ENCODE assay signal across 28 cellular contexts in the genomic region with DNA sequence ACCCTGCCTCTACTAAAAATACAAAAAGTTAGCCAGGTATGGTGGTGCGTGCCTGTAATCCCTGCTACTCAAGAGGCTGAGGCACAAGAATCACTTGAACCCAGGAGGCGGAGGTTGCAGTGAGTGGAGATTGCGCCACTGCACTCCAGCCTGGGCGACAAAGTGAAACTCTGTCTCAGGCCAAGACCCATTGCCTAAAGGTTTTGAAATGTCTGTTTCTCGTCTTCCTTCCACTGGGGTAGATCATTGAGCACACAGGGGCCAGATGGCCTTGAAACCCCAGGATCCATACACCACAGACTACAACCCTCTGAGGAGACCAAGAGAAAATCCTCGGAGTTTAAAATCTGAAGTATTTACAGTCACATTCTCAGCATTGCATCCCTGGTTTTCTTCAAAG.
"Had no signal": no experiment of that assay in that cellular context is flagged by ENCODE, and none has a peak within 500 bp of the region (broad histone marks: within the 10 kb centered on the region; RNA-seq: fewer than 3 reads in every experiment).

No MANE protein-coding gene starts in this region.

- H3K36me3 ChIP-seq: brain microvascular endothelial cell, cardiac muscle cell, WERI-Rb-1 had no signal

- H3K27ac Mint-ChIP-seq: activated CD4-positive, alpha-beta memory T cell treated with anti-CD3 and anti-CD28 coated beads, Interleukin-2, amount 10 ng/mL, durations not matched to agents 7 days and 5 days; activated CD4-positive, alpha-beta T cell treated with anti-CD3 and anti-CD28 coated beads for 36 hours; activated naive CD4-positive, alpha-beta T cell treated with anti-CD3 and anti-CD28 coated beads, Interleukin-2, amount 10 ng/mL, durations not matched to agents 7 days and 5 days; activated naive CD8-positive, alpha-beta T cell treated with anti-CD3 and anti-CD28 coated beads for 36 hours; activated T-helper 2 cell treated with anti-CD3 and anti-CD28 coated beads, Interferon-gamma antibody, Interleukin-2, Interleukin-4, amounts not matched to agents 10 μg/mL and 5 μg/mL and 100 μg/mL, durations not matched to agents 14 hours and 24 hours and 36 hours; IgD-negative memory B cell; T-cell had no signal

- H3K27me3 ChIP-seq: brain microvascular endothelial cell had no signal

- H3K36me3 Mint-ChIP-seq: activated naive CD4-positive, alpha-beta T cell treated with anti-CD3 and anti-CD28 coated beads, Interleukin-2, amount 10 ng/mL, durations not matched to agents 7 days and 5 days; activated naive CD8-positive, alpha-beta T cell treated with anti-CD3 and anti-CD28 coated beads for 36 hours; IgD-negative memory B cell; T-cell had no signal

- DNase-seq: activated CD4-positive, alpha-beta memory T cell treated with anti-CD3 and anti-CD28 coated beads, Interleukin-2, amount 10 ng/mL, durations not matched to agents 7 days and 5 days; activated CD4-positive, alpha-beta T cell treated with anti-CD3 and anti-CD28 coated beads for 36 hours; activated CD4-positive, alpha-beta T cell treated with anti-CD3 and anti-CD28 coated beads, Interleukin-2, amount 50 U/mL, for 1 hour; activated gamma-delta T cell treated with Interleukin-2 at 50 U/mL for 16 hours; activated naive CD4-positive, alpha-beta T cell treated with anti-CD3 and anti-CD28 coated beads, Interleukin-2, amount 10 ng/mL, durations not matched to agents 7 days and 5 days; activated naive CD8-positive, alpha-beta T cell treated with anti-CD3 and anti-CD28 coated beads for 36 hours; activated T-cell treated with anti-CD3 and anti-CD28 coated beads for 4 hours; activated T-cell treated with anti-CD3 and anti-CD28 coated beads, Interleukin-2, amount 50 U/mL, for 48 hours; brain microvascular endothelial cell; KG1; NCI-H1105 treated with DMSO at 0.1 percent for 48 hours; NCI-H1436 treated with DMSO at 0.1 percent for 48 hours; NCI-H187; NCI-H2081; NCI-H2227 treated with DMSO at 0.1 percent for 48 hours; NCI-H446 treated with DMSO at 0.1 percent for 48 hours; NCI-H526 treated with DMSO at 0.1 percent for 48 hours; NCI-H82; OCI-M1; SHP77 treated with DMSO at 0.1 percent for 48 hours; T-cell; T-helper 2 cell; T1000; WERI-Rb-1 had no signal

- ATAC-seq: activated CD4-positive, alpha-beta T cell treated with anti-CD3 and anti-CD28 coated beads for 36 hours; T-cell had no signal

- H3K27me3 Mint-ChIP-seq: activated CD4-positive, alpha-beta T cell treated with anti-CD3 and anti-CD28 coated beads for 36 hours; T-cell had no signal

- H3K27ac ChIP-seq: brain microvascular endothelial cell, cardiac muscle cell, SK-N-MC, WERI-Rb-1 had no signal

- H3K9me3 Mint-ChIP-seq: activated CD4-positive, alpha-beta memory T cell treated with anti-CD3 and anti-CD28 coated beads, Interleukin-2, amount 10 ng/mL, durations not matched to agents 7 days and 5 days; activated naive CD4-positive, alpha-beta T cell treated with anti-CD3 and anti-CD28 coated beads, Interleukin-2, amount 10 ng/mL, durations not matched to agents 7 days and 5 days; activated naive CD8-positive, alpha-beta T cell treated with anti-CD3 and anti-CD28 coated beads for 36 hours; activated T-helper 2 cell treated with anti-CD3 and anti-CD28 coated beads, Interferon-gamma antibody, Interleukin-2, Interleukin-4, amounts not matched to agents 10 μg/mL and 5 μg/mL and 100 μg/mL, durations not matched to agents 14 hours and 24 hours and 36 hours; IgD-negative memory B cell; T-cell had no signal

- H3K4me3 ChIP-seq: cardiac muscle cell, SK-N-MC had no signal

- H3K4me3 Mint-ChIP-seq: activated CD4-positive, alpha-beta memory T cell treated with anti-CD3 and anti-CD28 coated beads, Interleukin-2, amount 10 ng/mL, durations not matched to agents 7 days and 5 days; activated CD4-positive, alpha-beta T cell treated with anti-CD3 and anti-CD28 coated beads for 36 hours; activated naive CD4-positive, alpha-beta T cell treated with anti-CD3 and anti-CD28 coated beads, Interleukin-2, amount 10 ng/mL, durations not matched to agents 7 days and 5 days; activated naive CD8-positive, alpha-beta T cell treated with anti-CD3 and anti-CD28 coated beads for 36 hours; IgD-negative memory B cell; T-cell had no signal

- H3K4me1 Mint-ChIP-seq: activated CD4-positive, alpha-beta T cell treated with anti-CD3 and anti-CD28 coated beads for 36 hours; activated naive CD8-positive, alpha-beta T cell treated with anti-CD3 and anti-CD28 coated beads for 36 hours; IgD-negative memory B cell; T-cell had no signal
